1 cellular context compared by ENCODE assay signal in the genomic region with DNA sequence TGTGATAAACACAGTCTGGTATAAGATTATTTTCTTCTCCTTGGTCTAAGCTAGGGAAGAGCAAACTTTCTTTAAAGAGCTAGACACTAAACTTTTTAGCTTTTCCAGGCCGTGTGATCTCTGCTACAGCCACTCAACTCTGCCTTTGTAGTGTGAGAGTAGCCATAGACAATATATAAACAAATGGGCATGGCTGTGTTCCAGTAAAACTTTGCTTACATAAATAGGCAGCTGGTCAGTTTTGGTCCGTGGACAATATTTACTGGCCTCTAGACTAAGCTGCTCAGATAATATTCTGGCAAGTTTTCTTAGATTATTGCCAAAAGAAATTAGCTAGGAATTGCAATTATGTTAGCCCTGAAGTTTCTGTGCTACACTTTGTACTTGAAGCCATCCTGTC.
TF ChIP-seq lines count a peak whose summit lies in the region.

No MANE protein-coding gene starts in this region.

TF ChIP-seq in GM23338, 12 proteins besides CTCF, POLR2A, EP300 and RAD21 (continued from another document):
- no peak for TF ChIP-seq EZH2phosphoT487 (IDR thresholded peaks at IDR 0.05; ENCODE audit: unreplicated experiment)
- TF ChIP-seq STAT1 (IDR thresholded peaks at IDR 0.05; ENCODE audit: unreplicated experiment), result no peak
- no peak for TF ChIP-seq EZH2 (IDR thresholded peaks at IDR 0.05; ENCODE audit: low read depth, unreplicated experiment)
- no peak for TF ChIP-seq ZNF331 (CRISPR knock-in tag; IDR thresholded peaks at IDR 0.05; ENCODE audit: low read depth)
- no peak for TF ChIP-seq ZNF114 (CRISPR knock-in tag; IDR thresholded peaks at IDR 0.05)
- TF ChIP-seq, protein P1, sequence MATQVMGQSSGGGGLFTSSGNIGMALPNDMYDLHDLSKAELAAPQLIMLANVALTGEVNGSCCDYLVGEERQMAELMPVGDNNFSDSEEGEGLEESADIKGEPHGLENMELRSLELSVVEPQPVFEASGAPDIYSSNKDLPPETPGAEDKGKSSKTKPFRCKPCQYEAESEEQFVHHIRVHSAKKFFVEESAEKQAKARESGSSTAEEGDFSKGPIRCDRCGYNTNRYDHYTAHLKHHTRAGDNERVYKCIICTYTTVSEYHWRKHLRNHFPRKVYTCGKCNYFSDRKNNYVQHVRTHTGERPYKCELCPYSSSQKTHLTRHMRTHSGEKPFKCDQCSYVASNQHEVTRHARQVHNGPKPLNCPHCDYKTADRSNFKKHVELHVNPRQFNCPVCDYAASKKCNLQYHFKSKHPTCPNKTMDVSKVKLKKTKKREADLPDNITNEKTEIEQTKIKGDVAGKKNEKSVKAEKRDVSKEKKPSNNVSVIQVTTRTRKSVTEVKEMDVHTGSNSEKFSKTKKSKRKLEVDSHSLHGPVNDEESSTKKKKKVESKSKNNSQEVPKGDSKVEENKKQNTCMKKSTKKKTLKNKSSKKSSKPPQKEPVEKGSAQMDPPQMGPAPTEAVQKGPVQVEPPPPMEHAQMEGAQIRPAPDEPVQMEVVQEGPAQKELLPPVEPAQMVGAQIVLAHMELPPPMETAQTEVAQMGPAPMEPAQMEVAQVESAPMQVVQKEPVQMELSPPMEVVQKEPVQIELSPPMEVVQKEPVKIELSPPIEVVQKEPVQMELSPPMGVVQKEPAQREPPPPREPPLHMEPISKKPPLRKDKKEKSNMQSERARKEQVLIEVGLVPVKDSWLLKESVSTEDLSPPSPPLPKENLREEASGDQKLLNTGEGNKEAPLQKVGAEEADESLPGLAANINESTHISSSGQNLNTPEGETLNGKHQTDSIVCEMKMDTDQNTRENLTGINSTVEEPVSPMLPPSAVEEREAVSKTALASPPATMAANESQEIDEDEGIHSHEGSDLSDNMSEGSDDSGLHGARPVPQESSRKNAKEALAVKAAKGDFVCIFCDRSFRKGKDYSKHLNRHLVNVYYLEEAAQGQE (IDR thresholded peaks at IDR 0.05; ENCODE audit: unreplicated experiment), result no peak
- no peak for TF ChIP-seq CREB1 (CRISPR knock-in tag; IDR thresholded peaks at IDR 0.05; ENCODE audit: low read depth)
- TF ChIP-seq, protein P2, sequence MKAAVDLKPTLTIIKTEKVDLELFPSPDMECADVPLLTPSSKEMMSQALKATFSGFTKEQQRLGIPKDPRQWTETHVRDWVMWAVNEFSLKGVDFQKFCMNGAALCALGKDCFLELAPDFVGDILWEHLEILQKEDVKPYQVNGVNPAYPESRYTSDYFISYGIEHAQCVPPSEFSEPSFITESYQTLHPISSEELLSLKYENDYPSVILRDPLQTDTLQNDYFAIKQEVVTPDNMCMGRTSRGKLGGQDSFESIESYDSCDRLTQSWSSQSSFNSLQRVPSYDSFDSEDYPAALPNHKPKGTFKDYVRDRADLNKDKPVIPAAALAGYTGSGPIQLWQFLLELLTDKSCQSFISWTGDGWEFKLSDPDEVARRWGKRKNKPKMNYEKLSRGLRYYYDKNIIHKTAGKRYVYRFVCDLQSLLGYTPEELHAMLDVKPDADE (IDR thresholded peaks at IDR 0.05), result no peak
- TF ChIP-seq JUNB (IDR thresholded peaks at IDR 0.05; ENCODE audit: unreplicated experiment), result no peak
- TF ChIP-seq NANOG (IDR thresholded peaks at IDR 0.05; ENCODE audit: borderline replicate concordance), result no peak
